17 cellular contexts compared by ENCODE assay signal in the genomic region with DNA sequence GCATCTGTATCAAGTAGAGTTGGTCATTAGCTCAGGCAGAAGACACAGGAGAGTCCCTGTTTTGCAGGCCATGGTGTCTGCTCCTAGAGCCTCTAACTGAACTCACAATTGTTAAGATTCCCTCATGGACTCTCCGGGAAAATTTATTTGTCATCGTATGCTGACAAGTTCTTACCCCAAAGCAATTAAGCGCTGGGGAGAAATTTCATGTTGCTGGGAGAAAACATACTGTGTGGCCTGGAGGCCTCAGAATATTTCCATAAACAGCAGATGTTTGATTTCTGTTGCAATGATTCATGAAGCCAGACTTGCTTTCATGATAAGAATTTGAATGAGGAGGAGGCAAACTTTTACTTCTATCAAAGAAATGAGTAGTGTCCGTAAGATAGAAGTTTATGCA.
DNase-seq lines count a peak whose midpoint lies in the region; ATAC-seq and TF ChIP-seq lines count a peak whose summit lies in the region.
"Had no signal": no experiment of that assay in that cellular context is flagged by ENCODE, and none has a peak within 500 bp of the region (broad histone marks: within the 10 kb centered on the region; RNA-seq: fewer than 3 reads in every experiment).

No MANE protein-coding gene starts in this region.

- POLR2A ChIA-PET in SK-N-SH (lab: Yijun Ruan, JAX), result no interaction called here

- no peak overlapping the region for H3K27ac ChIP-seq in SK-N-SH (ENCODE audit: low read depth in 2 of 2, low read length in 1 of 2)
- H3K27ac ChIP-seq in coronary artery, result no peak overlapping the region
- H3K27ac ChIP-seq: 22Rv1, BLaER1, HL-60 had no signal

- no peak overlapping the region for H3K4me2 ChIP-seq in SK-N-SH
- H3K4me2 ChIP-seq: BLaER1 had no signal

- no peak; the same call in 1 of the 2 replicates for TF ChIP-seq RAD21 in SK-N-SH (IDR thresholded peaks at IDR 0.05; ENCODE audit: low read length)

- peak overlapping the region; percentile 51 for H3K27ac Mint-ChIP-seq in mesothelial cell of epicardium
- no peak overlapping the region for H3K27ac Mint-ChIP-seq in activated naive CD8-positive, alpha-beta T cell treated with anti-CD3 and anti-CD28 coated beads for 36 hours
- H3K27ac Mint-ChIP-seq: HFFc6 had no signal

- H3K27me3 Mint-ChIP-seq in mesothelial cell of epicardium (ENCODE audit: low read depth), result no peaks in the 10 kb centered on the region
- H3K27me3 Mint-ChIP-seq in activated naive CD8-positive, alpha-beta T cell treated with anti-CD3 and anti-CD28 coated beads for 36 hours, result peaks cover 3% of the 10 kb centered on the region

- no peak overlapping the region for H2AFZ ChIP-seq in SK-N-SH (ENCODE audit: low read depth)

- CTCF ChIA-PET in SK-N-SH (lab: Yijun Ruan, JAX), result interaction anchor here (1.4 kb wide), 1 partner anchor 234 kb away, joined by 3 read pairs; no protein-coding TSS in a partner anchor

- H3K9me3 ChIP-seq in SK-N-SH, result no peaks in the 10 kb centered on the region
- H3K9me3 ChIP-seq: Caco-2 had no signal

- no peak for ATAC-seq in SK-N-SH treated with all-trans-retinoic acid at 6 μM for 48 hours

- H3K4me1 Mint-ChIP-seq in mesothelial cell of epicardium, result peaks cover 39% of the 10 kb centered on the region
- no peaks in the 10 kb centered on the region for H3K4me1 Mint-ChIP-seq in activated naive CD8-positive, alpha-beta T cell treated with anti-CD3 and anti-CD28 coated beads for 36 hours
- H3K4me1 Mint-ChIP-seq: CD8-positive, alpha-beta memory T cell had no signal

- no peaks in the 10 kb centered on the region for H3F3A ChIP-seq in SK-N-SH (replicated peaks; ENCODE audit: insufficient read depth)

- no peaks in the 10 kb centered on the region for H3K9me2 ChIP-seq in SK-N-SH

- H3K4me3 Mint-ChIP-seq in mesothelial cell of epicardium, result no peak overlapping the region
- H3K4me3 Mint-ChIP-seq in activated naive CD8-positive, alpha-beta T cell treated with anti-CD3 and anti-CD28 coated beads for 36 hours, result no peak overlapping the region
- H3K4me3 Mint-ChIP-seq: CD8-positive, alpha-beta memory T cell; HFFc6 had no signal

- DNase-seq in SK-N-SH (no peak), fibroblast of pulmonary artery (ENCODE audit: low read depth) (peak; percentile 0), mesothelial cell of epicardium (ENCODE audit: low spot score in 2 of 2, unreplicated experiment in 2 of 2) (no peak), putamen (ENCODE audit: low spot score) (no peak), coronary artery (ENCODE audit: low spot score) (no peak)
- DNase-seq in activated naive CD8-positive, alpha-beta T cell treated with anti-CD3 and anti-CD28 coated beads for 36 hours, result no peak
- no peak for DNase-seq in activated CD4-positive, alpha-beta T cell treated with anti-CD3 and anti-CD28 coated beads for 4 hours
- DNase-seq: Caco-2; CD8-positive, alpha-beta memory T cell; DND-41; GDM1; HCEC 1CT; HFFc6 had no signal

- H3K4me3 ChIP-seq in SK-N-SH (ENCODE audit: low read depth in 2 of 2, low read length in 1 of 2) (no peak overlapping the region), fibroblast of pulmonary artery (replicated peaks; ENCODE audit: low read depth, low read length) (no peak overlapping the region), coronary artery (no peak overlapping the region)
- H3K4me3 ChIP-seq: BLaER1 had no signal

- H3K79me2 ChIP-seq in SK-N-SH (ENCODE audit: insufficient read depth), result no peaks in the 10 kb centered on the region

- H3K27me3 ChIP-seq in SK-N-SH (ENCODE audit: insufficient read depth), result no peaks in the 10 kb centered on the region
- H3K27me3 ChIP-seq: BLaER1 had no signal

- no peaks in the 10 kb centered on the region for H3K36me3 ChIP-seq in SK-N-SH (replicated peaks in 1 of 2; ENCODE audit: control insufficient read depth in 1 of 2, insufficient read depth in 2 of 2, low read length in 1 of 2)
- H3K36me3 ChIP-seq: BLaER1 had no signal

- no peak overlapping the region for H3K9ac ChIP-seq in SK-N-SH
- H3K9ac ChIP-seq: BLaER1 had no signal

- 68% methylated on average over 4 of the region's 4 CpGs for WGBS in SK-N-SH (ENCODE audit: low lambda C conversion rate)

- H3K9me3 Mint-ChIP-seq in mesothelial cell of epicardium, result peaks cover 35% of the 10 kb centered on the region
- H3K9me3 Mint-ChIP-seq in activated naive CD8-positive, alpha-beta T cell treated with anti-CD3 and anti-CD28 coated beads for 36 hours, result no peaks in the 10 kb centered on the region

- peaks cover 6% of the 10 kb centered on the region for H3K36me3 Mint-ChIP-seq in mesothelial cell of epicardium
- H3K36me3 Mint-ChIP-seq in activated naive CD8-positive, alpha-beta T cell treated with anti-CD3 and anti-CD28 coated beads for 36 hours, result no peaks in the 10 kb centered on the region

- no peak for TF ChIP-seq CTCF in SK-N-SH (IDR thresholded peaks at IDR 0.05)
- no peak for TF ChIP-seq CTCF in fibroblast of pulmonary artery (IDR thresholded peaks at IDR 0.05; ENCODE audit: low read length, missing control alignments)
- no peak for TF ChIP-seq CTCF in mesothelial cell of epicardium (IDR thresholded peaks at IDR 0.05; ENCODE audit: unreplicated experiment)
- no peak for TF ChIP-seq CTCF in coronary artery (IDR thresholded peaks at IDR 0.05)

- H3K4me1 ChIP-seq in SK-N-SH (ENCODE audit: control insufficient read depth in 1 of 2, insufficient read depth in 2 of 2, low read depth in 1 of 2, low read length in 1 of 2), result peaks cover 0 to 17% of the 10 kb centered on the region in 2 experiments; a peak in 2 of 4 replicates
- H3K4me1 ChIP-seq: BLaER1, Caco-2 had no signal

- TF ChIP-seq EP300 in SK-N-SH (IDR thresholded peaks at IDR 0.05; ENCODE audit: borderline replicate concordance in 1 of 2, low read depth in 1 of 2, low read length in 1 of 2), result no peak

- H4K20me1 ChIP-seq in SK-N-SH (ENCODE audit: insufficient read depth), result no peaks in the 10 kb centered on the region
- H4K20me1 ChIP-seq: BLaER1 had no signal

TF ChIP-seq in SK-N-SH, 30 proteins besides CTCF, POLR2A, EP300 and RAD21:
- TF ChIP-seq NFIC (IDR thresholded peaks at IDR 0.05; ENCODE audit: borderline replicate concordance) (no peak), GATA2 (CRISPR knock-in tag; IDR thresholded peaks at IDR 0.05) (0 out of 2 replicates have a peak, but pooled peaks have one; percentile 5)
- TF ChIP-seq, protein P1, sequence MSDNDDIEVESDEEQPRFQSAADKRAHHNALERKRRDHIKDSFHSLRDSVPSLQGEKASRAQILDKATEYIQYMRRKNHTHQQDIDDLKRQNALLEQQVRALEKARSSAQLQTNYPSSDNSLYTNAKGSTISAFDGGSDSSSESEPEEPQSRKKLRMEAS (IDR thresholded peaks at IDR 0.05; ENCODE audit: low read depth), result no peak

TF ChIP-seq in SK-N-SH treated with all-trans-retinoic acid at 6 μM for 48 hours, 23 proteins besides CTCF, POLR2A, EP300 and RAD21:
- TF ChIP-seq SNAI2 (CRISPR knock-in tag; IDR thresholded peaks at IDR 0.05) (no peak), CSDC2 (CRISPR knock-in tag; IDR thresholded peaks at IDR 0.05) (no peak), ZNF8 (CRISPR knock-in tag; IDR thresholded peaks at IDR 0.05) (no peak), ISL1 (CRISPR knock-in tag; IDR thresholded peaks at IDR 0.05) (no peak), ZFP30 (CRISPR knock-in tag; IDR thresholded peaks at IDR 0.05) (no peak), RARB (CRISPR knock-in tag; IDR thresholded peaks at IDR 0.05) (no peak), PPARA (CRISPR knock-in tag; IDR thresholded peaks at IDR 0.05; ENCODE audit: borderline replicate concordance) (no peak)
- TF ChIP-seq, protein P2, sequence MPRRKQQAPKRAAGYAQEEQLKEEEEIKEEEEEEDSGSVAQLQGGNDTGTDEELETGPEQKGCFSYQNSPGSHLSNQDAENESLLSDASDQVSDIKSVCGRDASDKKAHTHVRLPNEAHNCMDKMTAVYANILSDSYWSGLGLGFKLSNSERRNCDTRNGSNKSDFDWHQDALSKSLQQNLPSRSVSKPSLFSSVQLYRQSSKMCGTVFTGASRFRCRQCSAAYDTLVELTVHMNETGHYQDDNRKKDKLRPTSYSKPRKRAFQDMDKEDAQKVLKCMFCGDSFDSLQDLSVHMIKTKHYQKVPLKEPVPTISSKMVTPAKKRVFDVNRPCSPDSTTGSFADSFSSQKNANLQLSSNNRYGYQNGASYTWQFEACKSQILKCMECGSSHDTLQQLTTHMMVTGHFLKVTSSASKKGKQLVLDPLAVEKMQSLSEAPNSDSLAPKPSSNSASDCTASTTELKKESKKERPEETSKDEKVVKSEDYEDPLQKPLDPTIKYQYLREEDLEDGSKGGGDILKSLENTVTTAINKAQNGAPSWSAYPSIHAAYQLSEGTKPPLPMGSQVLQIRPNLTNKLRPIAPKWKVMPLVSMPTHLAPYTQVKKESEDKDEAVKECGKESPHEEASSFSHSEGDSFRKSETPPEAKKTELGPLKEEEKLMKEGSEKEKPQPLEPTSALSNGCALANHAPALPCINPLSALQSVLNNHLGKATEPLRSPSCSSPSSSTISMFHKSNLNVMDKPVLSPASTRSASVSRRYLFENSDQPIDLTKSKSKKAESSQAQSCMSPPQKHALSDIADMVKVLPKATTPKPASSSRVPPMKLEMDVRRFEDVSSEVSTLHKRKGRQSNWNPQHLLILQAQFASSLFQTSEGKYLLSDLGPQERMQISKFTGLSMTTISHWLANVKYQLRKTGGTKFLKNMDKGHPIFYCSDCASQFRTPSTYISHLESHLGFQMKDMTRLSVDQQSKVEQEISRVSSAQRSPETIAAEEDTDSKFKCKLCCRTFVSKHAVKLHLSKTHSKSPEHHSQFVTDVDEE (CRISPR knock-in tag; IDR thresholded peaks at IDR 0.05), result no peak
- TF ChIP-seq, protein P3, sequence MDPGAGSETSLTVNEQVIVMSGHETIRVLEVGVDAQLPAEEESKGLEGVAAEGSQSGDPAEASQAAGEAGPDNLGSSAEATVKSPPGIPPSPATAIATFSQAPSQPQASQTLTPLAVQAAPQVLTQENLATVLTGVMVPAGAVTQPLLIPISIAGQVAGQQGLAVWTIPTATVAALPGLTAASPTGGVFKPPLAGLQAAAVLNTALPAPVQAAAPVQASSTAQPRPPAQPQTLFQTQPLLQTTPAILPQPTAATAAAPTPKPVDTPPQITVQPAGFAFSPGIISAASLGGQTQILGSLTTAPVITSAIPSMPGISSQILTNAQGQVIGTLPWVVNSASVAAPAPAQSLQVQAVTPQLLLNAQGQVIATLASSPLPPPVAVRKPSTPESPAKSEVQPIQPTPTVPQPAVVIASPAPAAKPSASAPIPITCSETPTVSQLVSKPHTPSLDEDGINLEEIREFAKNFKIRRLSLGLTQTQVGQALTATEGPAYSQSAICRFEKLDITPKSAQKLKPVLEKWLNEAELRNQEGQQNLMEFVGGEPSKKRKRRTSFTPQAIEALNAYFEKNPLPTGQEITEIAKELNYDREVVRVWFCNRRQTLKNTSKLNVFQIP (CRISPR knock-in tag; IDR thresholded peaks at IDR 0.05; ENCODE audit: borderline replicate concordance, low read depth), result no peak
